In genomic region chr9:93896496-93897033, GRCh38 we compare ENCODE assay signal across 24 cellular contexts. TPM values are rescaled to one million over a fixed set of nuclear protein-coding genes. Genes with fewer than 3 reads are reported as not detected.
DNase-seq lines count a peak whose midpoint lies in the region; ATAC-seq and TF ChIP-seq lines count a peak whose summit lies in the region.
"Had no signal": no experiment of that assay in that cellular context is flagged by ENCODE, and none has a peak within 500 bp of the region (broad histone marks: within the 10 kb centered on the region; RNA-seq: fewer than 3 reads in every experiment).

No MANE protein-coding gene starts in this region.

- DNase-seq in activated T-cell treated with anti-CD3 and anti-CD28 coated beads, Interleukin-2, amount 50 U/mL, for 48 hours = peak; percentile 9 to 13
- DNase-seq in activated T-cell treated with anti-CD3 and anti-CD28 coated beads, Interleukin-2, amount 50 U/mL, for 24 hours = no peak
- DNase-seq in D341Med (ENCODE audit: low spot score) (peak; percentile 14), coronary artery (ENCODE audit: low spot score) (peak; percentile 46), sciatic nerve (ENCODE audit: low spot score) (peak; percentile 12), NCI-H226 (no peak)
- DNase-seq: activated CD8-positive, alpha-beta T cell treated with anti-CD3 and anti-CD28 coated beads for 36 hours; Calu3; cerebellar nuclear complex; EL; erythroblast; foreskin fibroblast; hippocampal formation; MG63; NCI-H1436; NCI-H510A treated with DMSO at 0.1 percent for 48 hours had no signal

- no peak overlapping the region for H3K27ac ChIP-seq in coronary artery
- H3K27ac ChIP-seq: BLaER1, upper lobe of left lung had no signal

- no peak overlapping the region for H3K27ac Mint-ChIP-seq in activated T-cell treated with anti-CD3 and anti-CD28 coated beads, Interleukin-2, amount 50 U/mL, for 24 hours
- H3K27ac Mint-ChIP-seq: activated CD8-positive, alpha-beta T cell treated with anti-CD3 and anti-CD28 coated beads for 36 hours had no signal

- H3K4me3 ChIP-seq in coronary artery = no peak overlapping the region
- H3K4me3 ChIP-seq: BLaER1, MG63, upper lobe of left lung had no signal

- no peaks in the 10 kb centered on the region for H3K36me3 Mint-ChIP-seq in activated T-cell treated with anti-CD3 and anti-CD28 coated beads, Interleukin-2, amount 50 U/mL, for 24 hours (ENCODE audit: low read depth)

- intact Hi-C loops in sciatic nerve (cut with DNase I) = no loop called here

- no peak for TF ChIP-seq CTCF in coronary artery (IDR thresholded peaks at IDR 0.05)

- peaks cover 14% of the 10 kb centered on the region for H3K9me3 Mint-ChIP-seq in activated T-cell treated with anti-CD3 and anti-CD28 coated beads, Interleukin-2, amount 50 U/mL, for 24 hours

- peaks cover 17% of the 10 kb centered on the region for H3K4me1 Mint-ChIP-seq in activated T-cell treated with anti-CD3 and anti-CD28 coated beads, Interleukin-2, amount 50 U/mL, for 24 hours (ENCODE audit: low read depth)

- H3K4me3 Mint-ChIP-seq in activated T-cell treated with anti-CD3 and anti-CD28 coated beads, Interleukin-2, amount 50 U/mL, for 24 hours = no peak overlapping the region
- H3K4me3 Mint-ChIP-seq: activated CD8-positive, alpha-beta T cell treated with anti-CD3 and anti-CD28 coated beads for 36 hours had no signal

- no peaks in the 10 kb centered on the region for H3K27me3 Mint-ChIP-seq in activated T-cell treated with anti-CD3 and anti-CD28 coated beads, Interleukin-2, amount 50 U/mL, for 24 hours
- H3K27me3 Mint-ChIP-seq: activated CD8-positive, alpha-beta T cell treated with anti-CD3 and anti-CD28 coated beads for 36 hours had no signal

- no peak for ATAC-seq in sciatic nerve
- ATAC-seq in GM19397 (IDR thresholded peaks at IDR 0.05; ENCODE audit: unreplicated experiment) = no peak
- no peak for ATAC-seq in HG02588 (IDR thresholded peaks at IDR 0.05; ENCODE audit: unreplicated experiment)
- ATAC-seq: activated CD8-positive, alpha-beta T cell treated with anti-CD3 and anti-CD28 coated beads for 36 hours had no signal

RNA-seq across cellular contexts. Expression of gene BARX1, which starts 58.6 kb away (rescaled TPM):
- total RNA-seq in sciatic nerve = not detected
- total RNA-seq: Calu3; H4; lung microvascular endothelial cell; pulmonary artery endothelial cell; T-helper 2 cell treated with Interferon-gamma antibody and Interleukin-4, amounts not matched to agents 100 ng/mL and 5 ng/mL, for 36 hours; upper lobe of left lung had no signal

Comparison
In these comparisons a context has a peak if more than half of its experiments do, and no peak if none do; other contexts are left out.
1. DNase-seq: peak in activated T-cell treated with anti-CD3 and anti-CD28 coated beads, Interleukin-2, amount 50 U/mL, for 48 hours (2 of 2), D341Med (single experiment), coronary artery (single experiment) and sciatic nerve (single experiment); none in activated T-cell treated with anti-CD3 and anti-CD28 coated beads, Interleukin-2, amount 50 U/mL, for 24 hours (single experiment) and NCI-H226 (single experiment).